8 cellular contexts compared by ENCODE assay signal in genomic region chr15:33963831-33964664, GRCh38. TPM values are rescaled to one million over a fixed set of nuclear protein-coding genes. Genes with fewer than 3 reads are reported as not detected.
DNase-seq lines count a peak whose midpoint lies in the region; TF ChIP-seq lines count a peak whose summit lies in the region.
"Had no signal": no experiment of that assay in that cellular context is flagged by ENCODE, and none has a peak within 500 bp of the region (broad histone marks: within the 10 kb centered on the region; RNA-seq: fewer than 3 reads in every experiment).

No MANE protein-coding gene starts in this region.

- H3K27me3 ChIP-seq in KMS-11 (ENCODE audit: insufficient read depth, low read depth) = no peaks in the 10 kb centered on the region
- H3K27me3 ChIP-seq in WERI-Rb-1 (ENCODE audit: insufficient read depth, low read depth, severe bottlenecking) = no peaks in the 10 kb centered on the region
- H3K27me3 ChIP-seq in kidney epithelial cell (ENCODE audit: control insufficient read depth, insufficient read depth, low read length) = no peaks in the 10 kb centered on the region

- no peaks in the 10 kb centered on the region for H3K4me1 ChIP-seq in KMS-11 (ENCODE audit: low read depth, poor library complexity, severe bottlenecking)

- H2AFZ ChIP-seq in KMS-11 (ENCODE audit: low read depth) = no peak overlapping the region

- H3K79me2 ChIP-seq in KMS-11 (ENCODE audit: insufficient read depth, low read depth) = no peaks in the 10 kb centered on the region

- peak; percentile 10 for DNase-seq in GM12864 (ENCODE audit: low read depth)
- no peak for DNase-seq in WERI-Rb-1
- DNase-seq in kidney epithelial cell (ENCODE audit: low read depth) = no peak
- no peak for DNase-seq in NK-92 (lab: John Stamatoyannopoulos, UW; ENCODE audit: unreplicated experiment)
- DNase-seq in GOT3 (lab: John Stamatoyannopoulos, UW) = no peak
- DNase-seq in cardiac septum (ENCODE audit: low spot score) = no peak

- no peak overlapping the region for H3K4me2 ChIP-seq in KMS-11

- H4K20me1 ChIP-seq in KMS-11 (ENCODE audit: insufficient read depth) = no peaks in the 10 kb centered on the region

- H3K36me3 ChIP-seq in KMS-11 (ENCODE audit: insufficient read depth) = no peaks in the 10 kb centered on the region
- H3K36me3 ChIP-seq in WERI-Rb-1 = no peaks in the 10 kb centered on the region
- no peaks in the 10 kb centered on the region for H3K36me3 ChIP-seq in kidney epithelial cell (ENCODE audit: control insufficient read depth, insufficient read depth, low read length)

- H3K9me3 ChIP-seq in WERI-Rb-1 (ENCODE audit: severe bottlenecking) = no peaks in the 10 kb centered on the region

- intact Hi-C loops in cardiac septum (cut with DNase I) = loop anchor here (10.0 kb wide), 1 partner anchor 219 kb away; no protein-coding TSS in a partner anchor

- H3K4me3 ChIP-seq in GM12864 (ENCODE audit: low read depth, low read length) (no peak overlapping the region), KMS-11 (IDR thresholded peaks at IDR 0.05; ENCODE audit: insufficient read depth, low read depth, low read length) (no peak overlapping the region), WERI-Rb-1 (ENCODE audit: low read depth, low read length) (no peak overlapping the region), kidney epithelial cell (ENCODE audit: low read depth, low read length) (no peak overlapping the region)

- no peak overlapping the region for H3K9ac ChIP-seq in KMS-11

- H3K27ac ChIP-seq in KMS-11 (no peak overlapping the region), WERI-Rb-1 (no peak overlapping the region)

- TF ChIP-seq CTCF in GM12864 (IDR thresholded peaks at IDR 0.05; ENCODE audit: low read depth, low read length, missing control alignments) (peak; percentile 65), KMS-11 (conservative IDR thresholded peaks at IDR 0.05; ENCODE audit: low read depth, low read length) (peak; percentile 81), WERI-Rb-1 (IDR thresholded peaks at IDR 0.05; ENCODE audit: low read depth, low read length) (peak; percentile 43), kidney epithelial cell (IDR thresholded peaks at IDR 0.05; ENCODE audit: insufficient read depth, low read length, poor library complexity, severe bottlenecking) (peak; percentile 76)

RNA-seq across cellular contexts. Expression of gene CHRM5, which starts 4.2 kb away (rescaled TPM):
- total RNA-seq in kidney epithelial cell (not detected in 2 replicates), cardiac septum (not detected)
- total RNA-seq: activated CD8-positive, alpha-beta memory T cell treated with anti-CD3 and anti-CD28 coated beads for 36 hours had no signal
